ENCODE assay signal across 8 cellular contexts in genomic region chr7:77699056-77699455, GRCh38. TPM values are rescaled to one million over a fixed set of nuclear protein-coding genes. Genes with fewer than 3 reads are reported as not detected.
DNase-seq lines count a peak whose midpoint lies in the region; ATAC-seq lines count a peak whose summit lies in the region.

No MANE protein-coding gene starts in this region.

- H3K4me1 Mint-ChIP-seq in activated CD4-positive, alpha-beta T cell treated with anti-CD3 and anti-CD28 coated beads for 36 hours = peaks cover 51% of the 10 kb centered on the region
- H3K4me1 Mint-ChIP-seq in T-helper 17 cell = peaks cover 40% of the 10 kb centered on the region

- H3K27me3 ChIP-seq in mesenchymal stem cell (ENCODE audit: control insufficient read depth in 1 of 2, insufficient read depth in 1 of 2, low read length in 2 of 2) = no peaks in the 10 kb centered on the region

- H3K4me2 ChIP-seq in mesenchymal stem cell (ENCODE audit: low read length, poor library complexity, severe bottlenecking) = peak overlapping the region; percentile 39

- WGBS in mesenchymal stem cell = 60% methylated on average over 1 of the region's 2 CpGs

- peak overlapping the region in 1 of 2 experiments; percentile 92 for H3K4me3 ChIP-seq in mesenchymal stem cell (ENCODE audit: insufficient read depth in 1 of 2, low read depth in 1 of 2, low read length in 2 of 2)

- H3K23ac ChIP-seq in mesenchymal stem cell (ENCODE audit: low read length in 2 of 2) = no peak overlapping the region

- H2BK5ac ChIP-seq in mesenchymal stem cell (ENCODE audit: low read depth, low read length, poor library complexity, severe bottlenecking) = no peak overlapping the region

- H3K4ac ChIP-seq in mesenchymal stem cell (ENCODE audit: low read depth in 1 of 2, low read length in 2 of 2) = no peak overlapping the region

- no peak overlapping the region for H2BK12ac ChIP-seq in mesenchymal stem cell (ENCODE audit: low read length in 2 of 2)

- POLR2A ChIA-PET in activated CD4-positive, alpha-beta T cell treated with anti-CD3 and anti-CD28 coated beads for 36 hours (lab: Charles Lee) = no interaction called here

- peaks cover 9% of the 10 kb centered on the region for H3K4me1 ChIP-seq in mesenchymal stem cell (ENCODE audit: control insufficient read depth, insufficient read depth, low read depth, low read length)

- no peaks in the 10 kb centered on the region for H3K9me3 Mint-ChIP-seq in activated CD4-positive, alpha-beta T cell treated with anti-CD3 and anti-CD28 coated beads for 36 hours (ENCODE audit: low read depth)

- H3K9me3 ChIP-seq in T-helper 17 cell (ENCODE audit: control insufficient read depth, low read length, poor library complexity, severe bottlenecking) (no peaks in the 10 kb centered on the region), mesenchymal stem cell (ENCODE audit: control insufficient read depth, low read length) (no peaks in the 10 kb centered on the region)

- no peak overlapping the region for H4K8ac ChIP-seq in mesenchymal stem cell (ENCODE audit: low read length)

- H3K36me3 Mint-ChIP-seq in activated CD4-positive, alpha-beta T cell treated with anti-CD3 and anti-CD28 coated beads for 36 hours (ENCODE audit: low read depth) = peaks cover 22% of the 10 kb centered on the region
- H3K36me3 Mint-ChIP-seq in T-helper 17 cell (ENCODE audit: low read depth) = peaks cover 9% of the 10 kb centered on the region

- peak overlapping the region; percentile 44 for H3K4me3 Mint-ChIP-seq in activated CD4-positive, alpha-beta T cell treated with anti-CD3 and anti-CD28 coated beads for 36 hours
- peak overlapping the region; percentile 78 for H3K4me3 Mint-ChIP-seq in T-helper 17 cell

- no peak overlapping the region for H3K14ac ChIP-seq in mesenchymal stem cell (ENCODE audit: low read length in 2 of 2)

- no peaks in the 10 kb centered on the region for H3K27me3 Mint-ChIP-seq in activated CD4-positive, alpha-beta T cell treated with anti-CD3 and anti-CD28 coated beads for 36 hours
- H3K27me3 Mint-ChIP-seq in T-helper 17 cell = no peaks in the 10 kb centered on the region

- no peak for DNase-seq in activated CD4-positive, alpha-beta T cell treated with anti-CD3 and anti-CD28 coated beads for 36 hours
- no peak for DNase-seq in activated CD4-positive, alpha-beta T cell treated with anti-CD3 and anti-CD28 coated beads for 4 hours
- DNase-seq in T-helper 17 cell = no peak
- DNase-seq in mesenchymal stem cell = no peak
- no peak for DNase-seq in putamen (ENCODE audit: low spot score)
- no peak for DNase-seq in T-helper 9 cell

- no peak for ATAC-seq in activated CD4-positive, alpha-beta T cell treated with anti-CD3 and anti-CD28 coated beads for 36 hours
- ATAC-seq in HG02884 (IDR thresholded peaks at IDR 0.05; ENCODE audit: unreplicated experiment) = peak; percentile 38
- ATAC-seq in T-helper 17 cell = no peak
- ATAC-seq in HG02623 (IDR thresholded peaks at IDR 0.05; ENCODE audit: unreplicated experiment) = no peak

- peaks cover 0 to 2% of the 10 kb centered on the region in 2 experiments for H3K36me3 ChIP-seq in mesenchymal stem cell (ENCODE audit: control insufficient read depth in 1 of 2, insufficient read depth in 2 of 2, low read depth in 1 of 2, low read length in 2 of 2)

- peaks cover 6% of the 10 kb centered on the region for H3K79me1 ChIP-seq in mesenchymal stem cell (replicated peaks; ENCODE audit: low read length, poor library complexity, severe bottlenecking)

- H4K91ac ChIP-seq in mesenchymal stem cell (ENCODE audit: low read length) = no peak overlapping the region

- CTCF ChIA-PET in activated CD4-positive, alpha-beta T cell treated with anti-CD3 and anti-CD28 coated beads for 36 hours (lab: Charles Lee) = interaction anchor here (2.2 kb wide), 1 partner anchor 41 kb away, joined by 7 read pairs; no protein-coding TSS in a partner anchor

- peak overlapping the region; percentile 29 for H3K27ac Mint-ChIP-seq in activated CD4-positive, alpha-beta T cell treated with anti-CD3 and anti-CD28 coated beads for 36 hours
- peak overlapping the region; percentile 21 for H3K27ac Mint-ChIP-seq in T-helper 17 cell

- peak overlapping the region; percentile 98 for H3K9ac ChIP-seq in mesenchymal stem cell (ENCODE audit: low read length)

- no peak overlapping the region for H2AK5ac ChIP-seq in mesenchymal stem cell (ENCODE audit: low read length, severe bottlenecking)

- no peak overlapping the region for H3K27ac ChIP-seq in mesenchymal stem cell (ENCODE audit: low read length, poor library complexity, severe bottlenecking)

- no peak overlapping the region for H3K18ac ChIP-seq in mesenchymal stem cell (ENCODE audit: low read depth in 1 of 2, low read length in 2 of 2)

- H2BK120ac ChIP-seq in mesenchymal stem cell (ENCODE audit: low read depth, low read length) = no peak overlapping the region

- H2BK15ac ChIP-seq in mesenchymal stem cell (ENCODE audit: low read depth, poor library complexity, severe bottlenecking) = no peak overlapping the region

- intact Hi-C loops in activated CD4-positive, alpha-beta T cell treated with anti-CD3 and anti-CD28 coated beads for 36 hours (cut with DNase I, micrococcal nuclease) = loop anchor here in 1 of 2 experiments (5.0 kb wide), 1 partner anchor 318 kb away; no protein-coding TSS in a partner anchor

- no peak overlapping the region for H2AFZ ChIP-seq in mesenchymal stem cell (ENCODE audit: low read depth, low read length)

RNA-seq across cellular contexts. Expression of gene RSBN1L, which starts 2.8 kb away (rescaled TPM):
- total RNA-seq in activated CD4-positive, alpha-beta T cell treated with anti-CD3 and anti-CD28 coated beads for 36 hours = 10 to 100 TPM; 21.0 to 26.3 TPM
- total RNA-seq in T-helper 17 cell = 10 to 100 TPM; 19.6 to 20.6 TPM
- polyA plus RNA-seq in mesenchymal stem cell (2013, experiment 1 of 2) = 9.5 TPM
- 9.7 TPM for polyA plus RNA-seq in mesenchymal stem cell (2013, experiment 2 of 2)
